ENCODE assay signal across 10 cellular contexts in genomic region chr11:9120659-9121350, GRCh38. TPM values are rescaled to one million over a fixed set of nuclear protein-coding genes. Genes with fewer than 3 reads are reported as not detected.
DNase-seq lines count a peak whose midpoint lies in the region; ATAC-seq and TF ChIP-seq lines count a peak whose summit lies in the region.
"Had no signal": no experiment of that assay in that cellular context is flagged by ENCODE, and none has a peak within 500 bp of the region (broad histone marks: within the 10 kb centered on the region; RNA-seq: fewer than 3 reads in every experiment).

No MANE protein-coding gene starts in this region.

- no peaks in the 10 kb centered on the region for H3K27me3 Mint-ChIP-seq in nephron (ENCODE audit: low read depth)

- peak overlapping the region; percentile 2 to 24 (median 4) for H3K27ac Mint-ChIP-seq in nephron
- H3K27ac Mint-ChIP-seq: activated T-helper 17 cell treated with anti-CD3 and anti-CD28 coated beads, Interleukin-2, amount 50 U/mL, for 72 hours had no signal

- DNase-seq in LNCaP clone FGC (ENCODE audit: low read depth): no peak
- peak; percentile 34 for DNase-seq in dermis blood vessel endothelial cell
- no peak for DNase-seq in stimulated activated naive CD8-positive, alpha-beta T cell treated with anti-CD3 and anti-CD28 coated beads, Interleukin-15, Interleukin-2, amounts not matched to agents 100 U/mL and 50 U/mL, for 24 hours
- no peak for DNase-seq in RKO (ENCODE audit: low spot score)
- DNase-seq in NCI-H510A treated with DMSO at 0.1 percent for 48 hours (lab: John Stamatoyannopoulos, UW): no peak
- DNase-seq: NCI-H446, sigmoid colon had no signal

- TF ChIP-seq CTCF in GM12874 (IDR thresholded peaks at IDR 0.05; ENCODE audit: insufficient read depth, low read depth, low read length) (peak; percentile 28; the same call in 1 of the 2 replicates), LNCaP clone FGC (IDR thresholded peaks at IDR 0.05; ENCODE audit: control insufficient read depth, extremely low read depth, insufficient read depth) (peak; percentile 33), nephron (IDR thresholded peaks at IDR 0.05; ENCODE audit: unreplicated experiment in 3 of 3) (peak in 1 of 3 experiments; percentile 36)

- peaks cover 6% of the 10 kb centered on the region for H3K4me1 Mint-ChIP-seq in nephron
- H3K4me1 Mint-ChIP-seq: activated T-helper 17 cell treated with anti-CD3 and anti-CD28 coated beads, Interleukin-2, amount 50 U/mL, for 72 hours had no signal

- H3K9me3 Mint-ChIP-seq in nephron: peaks cover 4% of the 10 kb centered on the region
- H3K9me3 Mint-ChIP-seq: activated T-helper 17 cell treated with anti-CD3 and anti-CD28 coated beads, Interleukin-2, amount 50 U/mL, for 72 hours had no signal

- no peak for ATAC-seq in stimulated activated naive CD8-positive, alpha-beta T cell treated with anti-CD3 and anti-CD28 coated beads, Interleukin-15, Interleukin-2, amounts not matched to agents 100 U/mL and 50 U/mL, for 24 hours
- ATAC-seq: activated T-helper 17 cell treated with anti-CD3 and anti-CD28 coated beads, Interleukin-2, amount 50 U/mL, for 72 hours had no signal

- no peak overlapping the region for H3K4me3 Mint-ChIP-seq in nephron
- H3K4me3 Mint-ChIP-seq: activated T-helper 17 cell treated with anti-CD3 and anti-CD28 coated beads, Interleukin-2, amount 50 U/mL, for 72 hours had no signal

- no peak overlapping the region for H3K4me3 ChIP-seq in LNCaP clone FGC (ENCODE audit: low read depth, low read length)
- H3K4me3 ChIP-seq: sigmoid colon had no signal

- H3K36me3 Mint-ChIP-seq in nephron (ENCODE audit: low read depth): peaks cover 15% of the 10 kb centered on the region

RNA-seq across cellular contexts. Expression of gene SCUBE2, which starts 29.4 kb away (rescaled TPM):
- 3.5 and 3.9 TPM in 2 replicates for total RNA-seq in dermis blood vessel endothelial cell
